Comparison of ENCODE assay signal across 9 cellular contexts in the genomic region with DNA sequence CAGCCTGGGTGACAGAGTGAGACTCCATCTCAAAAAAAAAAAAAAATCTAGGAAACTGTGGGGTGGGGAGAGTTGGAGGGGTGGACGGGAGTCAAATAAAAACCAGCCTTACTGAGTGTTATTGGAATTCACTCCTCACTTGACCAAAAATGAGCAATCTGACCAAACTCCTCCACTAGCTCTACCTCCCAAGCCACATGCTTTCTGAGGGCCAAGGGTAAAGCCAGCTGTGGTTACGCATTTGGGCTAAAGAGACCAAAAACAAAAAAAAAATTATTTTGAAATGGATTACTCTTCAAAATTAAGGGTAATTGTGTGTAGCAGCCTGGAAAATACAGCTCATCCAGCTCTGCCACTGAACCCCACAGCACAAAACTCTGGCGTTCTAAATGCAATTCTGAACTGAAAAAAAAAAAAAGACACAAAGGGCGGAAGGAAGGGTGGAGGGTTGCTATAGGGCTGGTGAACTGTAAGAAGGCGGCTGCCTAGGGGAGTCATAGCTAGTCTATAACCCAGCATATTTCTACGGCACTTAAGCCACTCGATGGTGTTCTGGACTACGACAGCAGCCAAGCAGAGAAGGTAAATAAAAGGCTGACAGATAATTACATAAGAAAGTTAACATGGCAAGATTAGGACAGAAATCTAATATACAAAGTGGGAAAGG. TPM values are rescaled to one million over a fixed set of nuclear protein-coding genes. Genes with fewer than 3 reads are reported as not detected.
DNase-seq lines count a peak whose midpoint lies in the region; ATAC-seq and TF ChIP-seq lines count a peak whose summit lies in the region.
"Had no signal": no experiment of that assay in that cellular context is flagged by ENCODE, and none has a peak within 500 bp of the region (broad histone marks: within the 10 kb centered on the region; RNA-seq: fewer than 3 reads in every experiment).

No MANE protein-coding gene starts in this region.

- DNase-seq in Kasumi-1 (lab: John Stamatoyannopoulos, UW) (peak; percentile 44 to 64), immature natural killer cell (peak; percentile 27 to 45 (median 39)), glomerular visceral epithelial cell (ENCODE audit: extremely low spot score) (no peak), LoVo (ENCODE audit: low spot score) (no peak), foreskin fibroblast (no peak)
- DNase-seq in activated T-cell treated with anti-CD3 and anti-CD28 coated beads, Interleukin-2, amount 50 U/mL, for 48 hours, result peak; percentile 59 to 62
- DNase-seq in stimulated activated CD4-positive, alpha-beta T cell treated with anti-CD3 and anti-CD28 coated beads, Interleukin-4, amount 100 ng/mL, for 24 hours, result peak; percentile 38
- DNase-seq: NCI-H2171 treated with DMSO at 0.1 percent for 48 hours had no signal

- no peaks in the 10 kb centered on the region for H3K27me3 Mint-ChIP-seq in immature natural killer cell (ENCODE audit: low read depth in 3 of 3)

- no peak for ATAC-seq in HG03378 (IDR thresholded peaks at IDR 0.05; ENCODE audit: unreplicated experiment)

- no peak overlapping the region for H3K4me3 ChIP-seq in foreskin fibroblast (ENCODE audit: low read depth in 1 of 2, low read length in 2 of 2)

- H3K9me3 Mint-ChIP-seq in immature natural killer cell, result no peaks in the 10 kb centered on the region

- H3K4me3 Mint-ChIP-seq in immature natural killer cell, result peak overlapping the region; percentile 77 to 89 (median 86)

- peaks cover 72 to 96% of the 10 kb centered on the region in 2 donors for H3K4me1 Mint-ChIP-seq in immature natural killer cell

- peak overlapping the region; percentile 87 to 98 (median 94) for H3K27ac Mint-ChIP-seq in immature natural killer cell

- TF ChIP-seq CTCF in foreskin fibroblast (IDR thresholded peaks at IDR 0.05; ENCODE audit: low read depth, low read length), result no peak

- peaks cover 0 to 11% (median 4%) of the 10 kb centered on the region in 3 donors for H3K36me3 Mint-ChIP-seq in immature natural killer cell

RNA-seq across cellular contexts. Expression of gene ELMO1, which starts 7.8 kb away (rescaled TPM):
- polyA plus RNA-seq in immature natural killer cell, result 10 to 100 TPM; 31.9 to 65.9 (median 53.1) TPM

Comparison
In these comparisons a context has a peak if more than half of its experiments do, and no peak if none do; other contexts are left out.
1. DNase-seq: peak in Kasumi-1 (2 of 2), activated T-cell treated with anti-CD3 and anti-CD28 coated beads, Interleukin-2, amount 50 U/mL, for 48 hours (2 of 2), immature natural killer cell (3 of 3) and stimulated activated CD4-positive, alpha-beta T cell treated with anti-CD3 and anti-CD28 coated beads, Interleukin-4, amount 100 ng/mL, for 24 hours (single experiment); none in glomerular visceral epithelial cell (single experiment), LoVo (single experiment) and foreskin fibroblast (0 of 2).